Comparison of ENCODE assay signal across 17 cellular contexts in the genomic region with DNA sequence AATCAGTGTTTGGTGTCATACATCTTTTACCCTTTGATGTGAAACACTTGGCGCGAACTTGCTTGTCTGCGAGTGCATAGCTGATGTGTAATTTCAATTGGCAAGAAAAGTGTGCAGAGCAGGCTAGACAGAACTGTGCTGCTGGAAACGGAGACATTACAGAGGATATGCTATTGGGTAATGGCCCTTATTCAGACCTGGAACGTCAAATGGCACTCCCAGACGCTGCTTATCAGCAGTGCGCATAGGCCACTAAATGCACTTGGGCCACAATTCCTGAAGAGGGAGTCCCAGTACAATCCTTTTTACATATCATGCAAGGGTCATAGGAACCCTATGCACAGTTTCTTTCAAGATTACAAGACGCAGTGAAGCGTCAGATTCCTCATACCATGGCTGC. TPM values are rescaled to one million over a fixed set of nuclear protein-coding genes. Genes with fewer than 3 reads are reported as not detected.
DNase-seq lines count a peak whose midpoint lies in the region; ATAC-seq, FAIRE-seq and TF ChIP-seq lines count a peak whose summit lies in the region.
"Had no signal": no experiment of that assay in that cellular context is flagged by ENCODE, and none has a peak within 500 bp of the region (broad histone marks: within the 10 kb centered on the region; RNA-seq: fewer than 3 reads in every experiment).

No MANE protein-coding gene starts in this region.

- no peaks in the 10 kb centered on the region for H4K20me1 ChIP-seq in H9 (ENCODE audit: control insufficient read depth, insufficient read depth, insufficient read length)

- H3K36me3 Mint-ChIP-seq in H9 (ENCODE audit: insufficient read depth in 1 of 3, low read depth in 3 of 3) (no peaks in the 10 kb centered on the region; a peak in 1 of 7 replicates), endodermal cell (ENCODE audit: low read depth) (no peaks in the 10 kb centered on the region), CD14-positive monocyte (no peaks in the 10 kb centered on the region)
- no peaks in the 10 kb centered on the region for H3K36me3 Mint-ChIP-seq in activated CD4-positive, alpha-beta memory T cell treated with anti-CD3 and anti-CD28 coated beads, Interleukin-2, amount 10 ng/mL, durations not matched to agents 7 days and 5 days (ENCODE audit: low read depth)

- TF ChIP-seq CTCF in A549 (IDR thresholded peaks at IDR 0.05), result peak; percentile 34; the same call in 2 of the 3 replicates
- peak; percentile 40 for TF ChIP-seq CTCF in H9 (conservative IDR thresholded peaks at IDR 0.05)
- peak; percentile 39 for TF ChIP-seq CTCF in endodermal cell (conservative IDR thresholded peaks at IDR 0.05)
- no peak for TF ChIP-seq CTCF in CD14-positive monocyte (IDR thresholded peaks at IDR 0.05)
- TF ChIP-seq CTCF in GM10266 (IDR thresholded peaks at IDR 0.05; ENCODE audit: control insufficient read depth, insufficient read depth, low read depth, missing control alignments), result no peak

- H3K27ac ChIP-seq in A549 (no peak overlapping the region), H9 (ENCODE audit: insufficient read length, low read depth, low read length) (no peak overlapping the region), endodermal cell (ENCODE audit: low read depth, low read length) (no peak overlapping the region)
- H3K27ac ChIP-seq: psoas muscle had no signal

- no peaks in the 10 kb centered on the region for H3K79me2 ChIP-seq in H9 (ENCODE audit: insufficient read depth, low read length)

- no peak overlapping the region for H3K56ac ChIP-seq in H9 (ENCODE audit: insufficient read length, low read depth, low read length)

- no peaks in the 10 kb centered on the region for H3K79me1 ChIP-seq in H9 (ENCODE audit: insufficient read depth, low read depth, low read length, poor library complexity, severe bottlenecking)

- H3K9me3 Mint-ChIP-seq in H9, result no peaks in the 10 kb centered on the region; a peak in 1 of 5 replicates
- no peaks in the 10 kb centered on the region for H3K9me3 Mint-ChIP-seq in endodermal cell
- H3K9me3 Mint-ChIP-seq in CD14-positive monocyte, result no peaks in the 10 kb centered on the region
- no peaks in the 10 kb centered on the region for H3K9me3 Mint-ChIP-seq in activated CD4-positive, alpha-beta memory T cell treated with anti-CD3 and anti-CD28 coated beads, Interleukin-2, amount 10 ng/mL, durations not matched to agents 7 days and 5 days
- H3K9me3 Mint-ChIP-seq: activated T-cell treated with anti-CD3 and anti-CD28 coated beads, Interleukin-2, amount 50 U/mL, for 4 hours had no signal

- no peak for TF ChIP-seq POLR2A in A549 (IDR thresholded peaks at IDR 0.05; ENCODE audit: low read length)

- no peak overlapping the region for H4K8ac ChIP-seq in H9 (replicated peaks; ENCODE audit: insufficient read length, low read depth, low read length)

- H3K9ac ChIP-seq in H9 (ENCODE audit: extremely low read depth, insufficient read length, low read length), result no peak overlapping the region
- no peak overlapping the region for H3K9ac ChIP-seq in endodermal cell (ENCODE audit: extremely low read depth, low read length, poor library complexity, severe bottlenecking)

- no peak overlapping the region for H4K91ac ChIP-seq in H9 (ENCODE audit: insufficient read length, low read depth, low read length)

- CTCF ChIA-PET in A549 (lab: Yijun Ruan, JAX), result interaction anchor here (0.6 to 15.3 kb wide), 7 partner anchors 10 to 508 kb away, joined by 3 to 199 read pairs (median 5); no protein-coding TSS in a partner anchor
- CTCF ChIA-PET in activated CD4-positive, alpha-beta memory T cell treated with anti-CD3 and anti-CD28 coated beads, Interleukin-2, amount 10 ng/mL, durations not matched to agents 7 days and 5 days (lab: Charles Lee), result no interaction called here

- ATAC-seq in A549 (0 out of 6 replicates have a peak, but pooled peaks have one; percentile 36 to 53), HG03565 (IDR thresholded peaks at IDR 0.05; ENCODE audit: unreplicated experiment) (no peak)
- ATAC-seq: activated T-cell treated with anti-CD3 and anti-CD28 coated beads, Interleukin-2, amount 50 U/mL, for 4 hours; GM12878; psoas muscle; T-helper 17 cell had no signal

- no peaks in the 10 kb centered on the region for H3K36me3 ChIP-seq in endodermal cell (ENCODE audit: control insufficient read depth, insufficient read depth, low read length)
- H3K36me3 ChIP-seq: BE2C had no signal

- 47% methylated on average over 9 of the region's 9 CpGs for WGBS in A549 (ENCODE audit: missing lambda C conversion rate)
- no CpG with 5 or more reads among the region's 9 CpGs for WGBS in H9 (ENCODE audit: extremely low coverage, insufficient read length, low lambda C conversion rate)
- 93 to 94% methylated on average over 9 of the region's 9 CpGs for WGBS in endodermal cell (ENCODE audit: insufficient coverage in 1 of 2, insufficient read length in 1 of 2), 2 experiments

- H3K4me3 ChIP-seq in A549 (no peak overlapping the region), endodermal cell (ENCODE audit: low read length) (no peak overlapping the region)
- H3K4me3 ChIP-seq: GM12878, psoas muscle had no signal

- no peak overlapping the region for H3K27ac Mint-ChIP-seq in H9
- H3K27ac Mint-ChIP-seq in endodermal cell, result no peak overlapping the region
- no peak overlapping the region for H3K27ac Mint-ChIP-seq in CD14-positive monocyte
- no peak overlapping the region for H3K27ac Mint-ChIP-seq in activated CD4-positive, alpha-beta memory T cell treated with anti-CD3 and anti-CD28 coated beads, Interleukin-2, amount 10 ng/mL, durations not matched to agents 7 days and 5 days
- H3K27ac Mint-ChIP-seq: T-helper 17 cell had no signal

- peak; percentile 48 to 53; a peak in 3 of 5 replicates for TF ChIP-seq RAD21 in A549 (conservative IDR thresholded peaks at IDR 0.05 in 1 of 2, IDR thresholded peaks at IDR 0.05 in 1 of 2)

- DNase-seq in A549 (ENCODE audit: low read depth in 1 of 2, low spot score in 1 of 2) (peak in 1 of 2 experiments; percentile 46), H9 (no peak), NCI-H524 treated with DMSO at 0.1 percent for 48 hours (lab: John Stamatoyannopoulos, UW) (peak; percentile 20), endodermal cell (no peak), CD14-positive monocyte (ENCODE audit: low spot score) (no peak), GM10266 (ENCODE audit: extremely low spot score) (no peak)
- no peak for DNase-seq in activated CD4-positive, alpha-beta memory T cell treated with anti-CD3 and anti-CD28 coated beads, Interleukin-2, amount 10 ng/mL, durations not matched to agents 7 days and 5 days
- DNase-seq: activated CD4-positive, alpha-beta T cell treated with anti-CD3 and anti-CD28 coated beads for 4 hours; activated T-cell treated with anti-CD3 and anti-CD28 coated beads, Interleukin-2, amount 50 U/mL, for 4 hours; BE2C; cerebellar nuclear complex; kidney; psoas muscle; T-helper 17 cell had no signal

- POLR2A ChIA-PET in A549 (lab: Yijun Ruan, JAX), result no interaction called here
- POLR2A ChIA-PET in activated CD4-positive, alpha-beta memory T cell treated with anti-CD3 and anti-CD28 coated beads, Interleukin-2, amount 10 ng/mL, durations not matched to agents 7 days and 5 days (lab: Charles Lee), result no interaction called here

- no peak overlapping the region for H3T11ph ChIP-seq in H9 (ENCODE audit: low read length)

- H2BK12ac ChIP-seq in H9 (ENCODE audit: insufficient read length, low read depth, low read length), result no peak overlapping the region

- H3K4ac ChIP-seq in H9 (ENCODE audit: low read depth, low read length), result no peak overlapping the region

- H3K23me2 ChIP-seq in H9 (ENCODE audit: insufficient read length, low read depth, low read length, poor library complexity, severe bottlenecking), result no peaks in the 10 kb centered on the region

- TF ChIP-seq EP300 in A549 (IDR thresholded peaks at IDR 0.05), result no peak

- H3K9me3 ChIP-seq in A549, result no peaks in the 10 kb centered on the region
- H3K9me3 ChIP-seq in H9 (ENCODE audit: control insufficient read depth, low read depth, low read length), result no peaks in the 10 kb centered on the region
- H3K9me3 ChIP-seq in endodermal cell (ENCODE audit: control insufficient read depth, low read length), result no peaks in the 10 kb centered on the region
- H3K9me3 ChIP-seq: BE2C, psoas muscle had no signal

- H3K14ac ChIP-seq in H9 (ENCODE audit: insufficient read depth, low read length), result no peak overlapping the region

- H2BK15ac ChIP-seq in H9 (ENCODE audit: low read depth, low read length), result no peak overlapping the region

- H4K5ac ChIP-seq in H9 (ENCODE audit: insufficient read length, low read depth, low read length), result no peak overlapping the region

- no peak overlapping the region for H3K4me3 Mint-ChIP-seq in H9
- H3K4me3 Mint-ChIP-seq in endodermal cell, result no peak overlapping the region
- no peak overlapping the region for H3K4me3 Mint-ChIP-seq in CD14-positive monocyte
- no peak overlapping the region for H3K4me3 Mint-ChIP-seq in activated CD4-positive, alpha-beta memory T cell treated with anti-CD3 and anti-CD28 coated beads, Interleukin-2, amount 10 ng/mL, durations not matched to agents 7 days and 5 days
- H3K4me3 Mint-ChIP-seq: activated T-cell treated with anti-CD3 and anti-CD28 coated beads, Interleukin-2, amount 50 U/mL, for 4 hours; T-helper 17 cell had no signal

- no peak overlapping the region for H3K23ac ChIP-seq in H9 (ENCODE audit: insufficient read length, low read depth, low read length)

- no peak for FAIRE-seq in A549 (lab: Jason Lieb, UNC)
- FAIRE-seq: GM12878, kidney had no signal

- H3K4me1 Mint-ChIP-seq in H9, result peaks cover 9 to 10% of the 10 kb centered on the region in 2 experiments
- peaks cover 9% of the 10 kb centered on the region for H3K4me1 Mint-ChIP-seq in endodermal cell
- no peaks in the 10 kb centered on the region for H3K4me1 Mint-ChIP-seq in CD14-positive monocyte
- H3K4me1 Mint-ChIP-seq in activated CD4-positive, alpha-beta memory T cell treated with anti-CD3 and anti-CD28 coated beads, Interleukin-2, amount 10 ng/mL, durations not matched to agents 7 days and 5 days, result no peaks in the 10 kb centered on the region
- H3K4me1 Mint-ChIP-seq: T-helper 17 cell had no signal

- H3K27me3 ChIP-seq in H9 (ENCODE audit: insufficient read depth, low read length) (no peaks in the 10 kb centered on the region), endodermal cell (ENCODE audit: control insufficient read depth, insufficient read depth, low read length, poor library complexity, severe bottlenecking) (peaks cover 5% of the 10 kb centered on the region)

- no peak overlapping the region for H2AFZ ChIP-seq in H9 (ENCODE audit: low read length)

- H3K4me1 ChIP-seq in A549, result no peaks in the 10 kb centered on the region
- H3K4me1 ChIP-seq in H9 (ENCODE audit: insufficient read depth, low read length), result no peaks in the 10 kb centered on the region
- no peaks in the 10 kb centered on the region for H3K4me1 ChIP-seq in endodermal cell (ENCODE audit: control insufficient read depth, insufficient read depth, low read length)
- H3K4me1 ChIP-seq: BE2C, psoas muscle had no signal

- H2BK120ac ChIP-seq in H9 (ENCODE audit: low read depth, low read length, poor library complexity, severe bottlenecking), result no peak overlapping the region

- no peak overlapping the region for H2BK20ac ChIP-seq in H9 (ENCODE audit: low read depth, low read length, poor library complexity, severe bottlenecking)

- H3K4me2 ChIP-seq in A549, result no peak overlapping the region
- H3K4me2 ChIP-seq in H9 (ENCODE audit: insufficient read depth, insufficient read length, low read length), result no peak overlapping the region

- no peak overlapping the region for H2BK5ac ChIP-seq in H9 (ENCODE audit: insufficient read length, low read length)

- H3K27me3 Mint-ChIP-seq in H9 (ENCODE audit: low read depth), result no peaks in the 10 kb centered on the region; the same call in 1 of the 2 replicates
- peaks cover 1% of the 10 kb centered on the region for H3K27me3 Mint-ChIP-seq in endodermal cell (ENCODE audit: insufficient read depth)
- H3K27me3 Mint-ChIP-seq in CD14-positive monocyte (ENCODE audit: low read depth in 3 of 3), result peaks cover 3 to 7% (median 6%) of the 10 kb centered on the region in 3 donors
- peaks cover 20% of the 10 kb centered on the region for H3K27me3 Mint-ChIP-seq in activated CD4-positive, alpha-beta memory T cell treated with anti-CD3 and anti-CD28 coated beads, Interleukin-2, amount 10 ng/mL, durations not matched to agents 7 days and 5 days

- intact Hi-C loops in CD14-positive monocyte (cut with micrococcal nuclease), result loop anchor here in 1 of 2 donors (10.0 kb wide), 1 partner anchor 1002 kb away; no protein-coding TSS in a partner anchor

- H2AK5ac ChIP-seq in H9 (ENCODE audit: insufficient read length, low read length), result no peak overlapping the region

- H3K18ac ChIP-seq in H9 (ENCODE audit: insufficient read length, low read depth, low read length), result no peak overlapping the region

RNA-seq across cellular contexts. Expression of gene SLC10A1, which starts 15.7 kb away (rescaled TPM):
- polyA plus RNA-seq in A549 (2011; rRNA removed) (not detected in 2 replicates), A549 (2017; fragmentation: RNase III; extraction: RNeasy Plus Mini Kit Qiagen cat#74134 plus additional on column Dnase treatment) (not detected in 3 replicates), CD14-positive monocyte (under 1 TPM in 1 of 2 donors, not detected in 1; 0.09 TPM)
- not detected in 2 replicates for polyA plus RNA-seq in A549 (2012; cell fraction: cytosol; rRNA removed)
- polyA plus RNA-seq in A549 (2012; cell fraction: nucleus; rRNA removed), result not detected in 2 replicates
- polyA minus RNA-seq in A549 (2011; rRNA and poly(A)+ RNA removed), result not detected in 2 replicates
- total RNA-seq in H9 (2021) (not detected in 2 replicates), endodermal cell (not detected)
- polyA plus RNA-seq in endodermal cell (2013, experiment 1 of 2), result not detected
- polyA plus RNA-seq in endodermal cell (2013, experiment 2 of 2), result not detected
- total RNA-seq in activated CD4-positive, alpha-beta memory T cell treated with anti-CD3 and anti-CD28 coated beads, Interleukin-2, amount 10 ng/mL, durations not matched to agents 7 days and 5 days, result not detected
- total RNA-seq: activated T-cell treated with anti-CD3 and anti-CD28 coated beads, Interleukin-2, amount 50 U/mL, for 4 hours; glomerular endothelial cell; GM12878; kidney; psoas muscle; T-helper 17 cell had no signal
- polyA plus RNA-seq: psoas muscle had no signal

RNA-seq across cellular contexts. Expression of gene SRSF5, which starts 45.8 kb away (rescaled TPM):
- polyA plus RNA-seq in A549 (2011; rRNA removed) (184 and 355 TPM in 2 replicates), A549 (2017; fragmentation: RNase III; extraction: RNeasy Plus Mini Kit Qiagen cat#74134 plus additional on column Dnase treatment) (259 to 324 TPM (median 285 TPM) in 3 replicates), CD14-positive monocyte (100 to 1,000 TPM; 410 to 502 TPM)
- polyA plus RNA-seq in A549 (2012; cell fraction: cytosol; rRNA removed), result 129 and 165 TPM in 2 replicates
- polyA plus RNA-seq in A549 (2012; cell fraction: nucleus; rRNA removed), result 133 and 179 TPM in 2 replicates
- 110 and 139 TPM in 2 replicates for polyA minus RNA-seq in A549 (2011; rRNA and poly(A)+ RNA removed)
- total RNA-seq in H9 (2021) (364 and 389 TPM in 2 replicates), endodermal cell (100 to 1,000 TPM; 285 to 307 TPM)
- polyA plus RNA-seq in endodermal cell (2013, experiment 1 of 2), result 402 TPM
- 355 TPM for polyA plus RNA-seq in endodermal cell (2013, experiment 2 of 2)
- 100 to 1,000 TPM; 368 to 376 TPM for total RNA-seq in activated CD4-positive, alpha-beta memory T cell treated with anti-CD3 and anti-CD28 coated beads, Interleukin-2, amount 10 ng/mL, durations not matched to agents 7 days and 5 days

Comparison
In these comparisons a context has a peak if more than half of its experiments do, and no peak if none do; other contexts are left out.
1. CTCF ChIP-seq: peak in A549 (single experiment), H9 (single experiment) and endodermal cell (single experiment); none in CD14-positive monocyte (single experiment) and GM10266 (single experiment).